8 cellular contexts compared by ENCODE assay signal in genomic region chr1:209659909-209660308, GRCh38. TPM values are rescaled to one million over a fixed set of nuclear protein-coding genes. Genes with fewer than 3 reads are reported as not detected.
DNase-seq lines count a peak whose midpoint lies in the region; ATAC-seq and TF ChIP-seq lines count a peak whose summit lies in the region.

No MANE protein-coding gene starts in this region.

- intact Hi-C loops in activated CD4-positive, alpha-beta T cell treated with anti-CD3 and anti-CD28 coated beads, Interleukin-2, amount 10 ng/mL, durations not matched to agents 24 days and 14 days (cut with micrococcal nuclease), result loop anchor here (1.0 kb wide), 2 partner anchors 9 to 13 kb away; no protein-coding TSS in a partner anchor
- intact Hi-C loops in CD8-positive, alpha-beta T cell (cut with DNase I, micrococcal nuclease), result no loop called here

- no peak for TF ChIP-seq CTCF in osteoblast (IDR thresholded peaks at IDR 0.05; ENCODE audit: extremely low read depth, low read depth, low read length)
- no peak for TF ChIP-seq CTCF in CD8-positive, alpha-beta T cell (IDR thresholded peaks at IDR 0.05)

- no peaks in the 10 kb centered on the region for H3K9me3 ChIP-seq in osteoblast (ENCODE audit: low read depth, low read length)
- no peaks in the 10 kb centered on the region for H3K9me3 ChIP-seq in CD8-positive, alpha-beta T cell (ENCODE audit: low read length)

- peak overlapping the region; percentile 17 for H3K4me3 Mint-ChIP-seq in activated CD4-positive, alpha-beta T cell treated with anti-CD3 and anti-CD28 coated beads, Interleukin-2, amount 10 ng/mL, durations not matched to agents 24 days and 14 days
- no peak overlapping the region for H3K4me3 Mint-ChIP-seq in CD8-positive, alpha-beta T cell

- H3K27me3 ChIP-seq in osteoblast (ENCODE audit: insufficient read depth, low read length), result no peaks in the 10 kb centered on the region
- H3K27me3 ChIP-seq in CD8-positive, alpha-beta T cell (ENCODE audit: insufficient read depth, low read length), result no peaks in the 10 kb centered on the region

- no peaks in the 10 kb centered on the region for H4K20me1 ChIP-seq in osteoblast (ENCODE audit: insufficient read depth, low read length)

- H3K4me2 ChIP-seq in osteoblast (ENCODE audit: insufficient read depth, low read length), result no peak overlapping the region

- ATAC-seq in HG02884 (IDR thresholded peaks at IDR 0.05; ENCODE audit: unreplicated experiment), result peak; percentile 92
- ATAC-seq in CD8-positive, alpha-beta T cell, result no peak

- peaks cover 7% of the 10 kb centered on the region for H3K36me3 Mint-ChIP-seq in activated CD4-positive, alpha-beta T cell treated with anti-CD3 and anti-CD28 coated beads, Interleukin-2, amount 10 ng/mL, durations not matched to agents 24 days and 14 days (ENCODE audit: low read depth)
- H3K36me3 Mint-ChIP-seq in CD8-positive, alpha-beta T cell, result no peaks in the 10 kb centered on the region

- H3K27ac ChIP-seq in osteoblast (ENCODE audit: low read depth, low read length), result peak overlapping the region; percentile 25
- H3K27ac ChIP-seq in CD8-positive, alpha-beta T cell (ENCODE audit: low read depth, low read length), result no peak overlapping the region

- H3K27me3 Mint-ChIP-seq in activated CD4-positive, alpha-beta T cell treated with anti-CD3 and anti-CD28 coated beads, Interleukin-2, amount 10 ng/mL, durations not matched to agents 24 days and 14 days, result no peaks in the 10 kb centered on the region
- no peaks in the 10 kb centered on the region for H3K27me3 Mint-ChIP-seq in CD8-positive, alpha-beta T cell (ENCODE audit: low read depth)

- H2AFZ ChIP-seq in osteoblast (ENCODE audit: low read length), result no peak overlapping the region

- H3K79me2 ChIP-seq in osteoblast (ENCODE audit: insufficient read depth, low read length), result no peaks in the 10 kb centered on the region

- peaks cover 30% of the 10 kb centered on the region for H3K4me1 Mint-ChIP-seq in activated CD4-positive, alpha-beta T cell treated with anti-CD3 and anti-CD28 coated beads, Interleukin-2, amount 10 ng/mL, durations not matched to agents 24 days and 14 days
- H3K4me1 Mint-ChIP-seq in CD8-positive, alpha-beta T cell (ENCODE audit: low read depth), result no peaks in the 10 kb centered on the region

- peak overlapping the region; percentile 83 for H3K27ac Mint-ChIP-seq in activated CD4-positive, alpha-beta T cell treated with anti-CD3 and anti-CD28 coated beads, Interleukin-2, amount 10 ng/mL, durations not matched to agents 24 days and 14 days
- H3K27ac Mint-ChIP-seq in CD8-positive, alpha-beta T cell, result no peak overlapping the region

- CTCF ChIA-PET in CD8-positive, alpha-beta T cell (lab: Charles Lee), result no interaction called here

- POLR2A ChIA-PET in CD8-positive, alpha-beta T cell (lab: Charles Lee), result no interaction called here

- H3K36me3 ChIP-seq in osteoblast (ENCODE audit: insufficient read depth, low read length), result no peaks in the 10 kb centered on the region
- H3K36me3 ChIP-seq in CD8-positive, alpha-beta T cell (ENCODE audit: insufficient read depth, low read length), result no peaks in the 10 kb centered on the region

- peaks cover 3% of the 10 kb centered on the region for H3K9me3 Mint-ChIP-seq in activated CD4-positive, alpha-beta T cell treated with anti-CD3 and anti-CD28 coated beads, Interleukin-2, amount 10 ng/mL, durations not matched to agents 24 days and 14 days
- no peaks in the 10 kb centered on the region for H3K9me3 Mint-ChIP-seq in CD8-positive, alpha-beta T cell

- H3K4me3 ChIP-seq in osteoblast (ENCODE audit: insufficient read depth, low read length), result no peak overlapping the region
- no peak overlapping the region for H3K4me3 ChIP-seq in CD8-positive, alpha-beta T cell (ENCODE audit: low read depth, low read length)

- peaks cover 13% of the 10 kb centered on the region for H3K4me1 ChIP-seq in osteoblast (ENCODE audit: insufficient read depth, low read length)
- H3K4me1 ChIP-seq in CD8-positive, alpha-beta T cell (ENCODE audit: insufficient read depth, low read length), result no peaks in the 10 kb centered on the region

- peak; percentile 70 for DNase-seq in activated CD4-positive, alpha-beta T cell treated with anti-CD3 and anti-CD28 coated beads, Interleukin-2, amount 10 ng/mL, durations not matched to agents 24 days and 14 days
- no peak for DNase-seq in activated CD4-positive, alpha-beta T cell treated with anti-CD3 and anti-CD28 coated beads for 4 hours
- DNase-seq in osteoblast (ENCODE audit: insufficient read length, low spot score, missing footprints), result no peak
- DNase-seq in GDM1 (lab: John Stamatoyannopoulos, UW), result no peak
- no peak for DNase-seq in CD8-positive, alpha-beta T cell
- no peak for DNase-seq in NCI-H524 treated with DMSO at 0.1 percent for 48 hours (lab: John Stamatoyannopoulos, UW)

TF ChIP-seq in PFSK-1, 5 proteins besides CTCF, POLR2A, EP300 and RAD21:
- TF ChIP-seq TAF1 (IDR thresholded peaks at IDR 0.05; ENCODE audit: borderline replicate concordance, insufficient read depth, low read length) (no peak), FOXP2 (optimal IDR thresholded peaks at IDR 0.05; ENCODE audit: borderline replicate concordance, extremely low read depth, extremely low read length, insufficient read depth) (peak; percentile 12), REST (IDR thresholded peaks at IDR 0.05; ENCODE audit: insufficient read depth in 1 of 2, low read depth in 2 of 2, low read length in 2 of 2) (peak in 1 of 2 experiments; percentile 66; a peak in 1 of 4 replicates), SIN3A (IDR thresholded peaks at IDR 0.05; ENCODE audit: borderline replicate concordance, insufficient read depth, low read length) (no peak), POLR2AphosphoS5 (IDR thresholded peaks at IDR 0.05; ENCODE audit: low read depth, low read length) (peak; percentile 44; the same call in 1 of the 2 replicates)

RNA-seq across cellular contexts. Expression of gene LAMB3, which starts 7.7 kb away (rescaled TPM):
- 20.3 and 21.0 TPM in 2 replicates for total RNA-seq in activated CD4-positive, alpha-beta T cell treated with anti-CD3 and anti-CD28 coated beads, Interleukin-2, amount 10 ng/mL, durations not matched to agents 24 days and 14 days
- polyA plus RNA-seq in PFSK-1 (2012; ENCODE audit: insufficient read length, low read depth), result 8.7 TPM
- total RNA-seq in osteoblast, result 5.4 and 9.7 TPM in 2 replicates
- total RNA-seq in CD8-positive, alpha-beta T cell, result not detected

RNA-seq across cellular contexts. Expression of gene G0S2, which starts 15.3 kb away (rescaled TPM):
- total RNA-seq in activated CD4-positive, alpha-beta T cell treated with anti-CD3 and anti-CD28 coated beads, Interleukin-2, amount 10 ng/mL, durations not matched to agents 24 days and 14 days, result 449 and 477 TPM in 2 replicates
- not detected for polyA plus RNA-seq in PFSK-1 (2012; ENCODE audit: insufficient read length, low read depth)
- total RNA-seq in osteoblast, result 10.5 and 11.2 TPM in 2 replicates
- 1 to 10 TPM; 1.4 to 1.5 TPM for total RNA-seq in CD8-positive, alpha-beta T cell

RNA-seq across cellular contexts. Expression of gene HSD11B1, which starts 44.7 kb away (rescaled TPM):
- total RNA-seq in activated CD4-positive, alpha-beta T cell treated with anti-CD3 and anti-CD28 coated beads, Interleukin-2, amount 10 ng/mL, durations not matched to agents 24 days and 14 days, result 15.1 TPM in 2 replicates
- polyA plus RNA-seq in PFSK-1 (2012; ENCODE audit: insufficient read length, low read depth), result 16.3 TPM
- total RNA-seq in osteoblast, result 0.88 and 1.8 TPM in 2 replicates
- total RNA-seq in CD8-positive, alpha-beta T cell, result not detected

Comparison
In these comparisons a context has a peak if more than half of its experiments do, and no peak if none do; other contexts are left out.
1. RNA of gene G0S2, which starts 15.3 kb away (total RNA-seq): 449 to 477 TPM in activated CD4-positive, alpha-beta T cell treated with anti-CD3 and anti-CD28 coated beads, Interleukin-2, amount 10 ng/mL, durations not matched to agents 24 days and 14 days; 10.5 to 11.2 TPM in osteoblast and 1.4 to 1.5 TPM in CD8-positive, alpha-beta T cell; every median in the first group is over 10 times any median in the second.